In the genomic region with DNA sequence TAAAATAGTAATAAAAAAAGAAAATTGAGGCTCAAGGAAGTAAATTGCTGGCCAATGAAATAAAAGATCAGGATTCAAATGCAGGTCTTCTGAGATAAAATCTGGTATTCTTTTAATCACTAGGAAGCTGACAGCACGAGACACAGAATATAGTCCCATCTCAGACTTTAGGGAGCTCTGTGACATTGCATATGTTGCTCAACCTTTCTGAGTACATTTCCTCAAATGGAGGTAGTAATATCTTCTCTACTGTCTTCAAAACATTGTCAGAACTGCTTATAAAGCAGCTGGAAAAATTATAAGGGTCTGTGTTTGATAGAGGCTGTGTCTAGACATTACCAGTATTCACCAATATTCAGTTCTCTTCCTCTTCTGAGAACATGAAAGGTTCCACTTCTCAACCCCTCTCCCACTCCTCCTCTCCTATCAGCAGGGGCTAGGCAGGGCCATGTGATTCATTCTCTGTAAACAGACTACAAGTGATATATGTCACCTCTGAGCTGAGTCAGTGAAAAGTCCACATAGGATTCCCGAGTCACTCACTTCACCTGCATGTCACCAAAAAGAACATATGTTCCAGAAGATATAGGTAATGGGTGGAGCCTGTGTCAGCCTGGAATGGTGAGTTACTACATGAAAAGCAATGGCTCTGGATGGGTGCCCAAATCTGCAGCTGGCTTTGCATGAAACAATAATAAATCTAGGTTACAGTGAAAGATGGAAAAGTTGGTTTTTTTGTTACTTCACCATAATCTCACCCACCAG, we compare ENCODE assay signal across 1 cellular context.
TF ChIP-seq lines count a peak whose summit lies in the region.

No MANE protein-coding gene starts in this region.

TF ChIP-seq in SK-N-SH, 30 proteins besides CTCF, POLR2A, EP300 and RAD21 (continued from another document):
- TF ChIP-seq, protein P1, sequence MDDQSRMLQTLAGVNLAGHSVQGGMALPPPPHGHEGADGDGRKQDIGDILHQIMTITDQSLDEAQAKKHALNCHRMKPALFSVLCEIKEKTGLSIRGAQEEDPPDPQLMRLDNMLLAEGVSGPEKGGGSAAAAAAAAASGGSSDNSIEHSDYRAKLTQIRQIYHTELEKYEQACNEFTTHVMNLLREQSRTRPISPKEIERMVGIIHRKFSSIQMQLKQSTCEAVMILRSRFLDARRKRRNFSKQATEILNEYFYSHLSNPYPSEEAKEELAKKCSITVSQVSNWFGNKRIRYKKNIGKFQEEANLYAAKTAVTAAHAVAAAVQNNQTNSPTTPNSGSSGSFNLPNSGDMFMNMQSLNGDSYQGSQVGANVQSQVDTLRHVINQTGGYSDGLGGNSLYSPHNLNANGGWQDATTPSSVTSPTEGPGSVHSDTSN (IDR thresholded peaks at IDR 0.05): peak; percentile 77
- TF ChIP-seq, protein P2, sequence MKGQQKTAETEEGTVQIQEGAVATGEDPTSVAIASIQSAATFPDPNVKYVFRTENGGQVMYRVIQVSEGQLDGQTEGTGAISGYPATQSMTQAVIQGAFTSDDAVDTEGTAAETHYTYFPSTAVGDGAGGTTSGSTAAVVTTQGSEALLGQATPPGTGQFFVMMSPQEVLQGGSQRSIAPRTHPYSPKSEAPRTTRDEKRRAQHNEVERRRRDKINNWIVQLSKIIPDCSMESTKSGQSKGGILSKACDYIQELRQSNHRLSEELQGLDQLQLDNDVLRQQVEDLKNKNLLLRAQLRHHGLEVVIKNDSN (IDR thresholded peaks at IDR 0.05; ENCODE audit: borderline replicate concordance, low read depth): 0 out of 2 replicates have a peak, but pooled peaks have one; percentile 23
